Comparison of ENCODE assay signal across 18 cellular contexts in the genomic region with DNA sequence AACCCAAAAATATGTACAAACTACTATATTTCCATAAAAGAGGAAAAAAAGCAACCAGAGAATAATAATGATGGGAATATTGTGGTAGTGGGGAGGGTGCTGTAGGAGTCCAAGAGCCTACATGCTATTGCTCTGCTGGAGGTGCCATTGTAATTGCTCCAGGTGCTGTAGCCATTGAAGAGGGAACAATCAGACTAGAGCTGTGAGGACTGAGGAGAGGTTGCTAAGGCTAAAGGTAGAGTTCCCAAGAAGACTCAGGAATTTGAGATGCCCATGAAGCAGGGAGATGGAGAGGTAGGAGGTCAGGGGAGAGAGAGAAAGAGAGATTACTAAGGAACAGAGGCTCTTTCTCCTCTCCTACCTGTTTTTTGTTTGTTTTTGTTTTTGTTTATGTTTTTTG.
"Had no signal": no experiment of that assay in that cellular context is flagged by ENCODE, and none has a peak within 500 bp of the region (broad histone marks: within the 10 kb centered on the region; RNA-seq: fewer than 3 reads in every experiment).

No MANE protein-coding gene starts in this region.

- DNase-seq: dorsolateral prefrontal cortex; effector CD4-positive, alpha-beta T cell; immature natural killer cell; islet precursor cell; kidney glomerular epithelial cell; left ventricle myocardium superior; lower lobe of right lung; mucosa of descending colon; naive B cell; right lobe of liver; small intestine; stimulated activated CD4-positive, alpha-beta T cell treated with anti-CD3 and anti-CD28 coated beads, Interleukin-15, amount 100 ng/mL, for 24 hours; stimulated activated CD4-positive, alpha-beta T cell treated with anti-CD3 and anti-CD28 coated beads, Interleukin-2, amount 100 ng/mL, for 48 hours; stimulated activated naive B cell treated with anti-CD40 and anti-IgM and Interleukin-4, amounts not matched to agents 10 μg/mL and 1 μg/mL and 100 μg/mL, for 72 hours; upper lobe of left lung had no signal

- FAIRE-seq: colon, frontal cortex, small intestine, urothelium cell line had no signal
